In genomic region chr15:92637621-92638020, GRCh38 we compare ENCODE assay signal across 11 cellular contexts. TPM values are rescaled to one million over a fixed set of nuclear protein-coding genes. Genes with fewer than 3 reads are reported as not detected.
DNase-seq lines count a peak whose midpoint lies in the region; ATAC-seq and TF ChIP-seq lines count a peak whose summit lies in the region.
"Had no signal": no experiment of that assay in that cellular context is flagged by ENCODE, and none has a peak within 500 bp of the region (broad histone marks: within the 10 kb centered on the region; RNA-seq: fewer than 3 reads in every experiment).

No MANE protein-coding gene starts in this region.

- BruUV-seq in PC-9 (replicated peaks; lab: Mats Ljungman, UMichigan) = TSS peak; percentile 39

- H3K27me3 ChIP-seq in PC-9 (ENCODE audit: insufficient read depth, low read depth) (no peaks in the 10 kb centered on the region), skeletal muscle tissue (ENCODE audit: control insufficient read depth in 3 of 3, insufficient read depth in 3 of 3, low read length in 3 of 3) (no peaks in the 10 kb centered on the region)
- H3K27me3 ChIP-seq in naive thymus-derived CD4-positive, alpha-beta T cell (ENCODE audit: control insufficient read depth in 2 of 2, insufficient read depth in 2 of 2, low read length in 2 of 2) = no peaks in the 10 kb centered on the region
- H3K27me3 ChIP-seq: neutrophil, vagina had no signal

- DNase-seq in NCI-H1436 (lab: John Stamatoyannopoulos, UW) = peak; percentile 48
- DNase-seq in NCI-H1436 treated with DMSO at 0.1 percent for 48 hours (lab: John Stamatoyannopoulos, UW) = no peak
- no peak for DNase-seq in PC-9
- peak; percentile 33 for DNase-seq in left lobe of liver (ENCODE audit: low spot score)
- DNase-seq in naive thymus-derived CD4-positive, alpha-beta T cell = no peak
- no peak for DNase-seq in SHP77 treated with DMSO at 0.1 percent for 48 hours (lab: John Stamatoyannopoulos, UW)
- DNase-seq: activated CD4-positive, alpha-beta T cell treated with anti-CD3 and anti-CD28 coated beads, Interleukin-2, amount 10 ng/mL, durations not matched to agents 24 days and 14 days had no signal

- peaks cover 0 to 15% (median 7%) of the 10 kb centered on the region in 5 donors for H3K27me3 Mint-ChIP-seq in naive thymus-derived CD4-positive, alpha-beta T cell

- no peak for TF ChIP-seq CTCF in PC-9 (conservative IDR thresholded peaks at IDR 0.05)

- H2AFZ ChIP-seq in PC-9 = no peak overlapping the region

- CTCF ChIA-PET in PC-9 (lab: Charles Lee) = no interaction called here
- CTCF ChIA-PET in naive thymus-derived CD4-positive, alpha-beta T cell (lab: Charles Lee) = no interaction called here

- intact Hi-C loops in PC-9 (cut with micrococcal nuclease; ENCODE audit: unreplicated experiment) = loop anchor here (5.0 kb wide), 1 partner anchor 1970 kb away; no protein-coding TSS in a partner anchor
- intact Hi-C loops in naive thymus-derived CD4-positive, alpha-beta T cell (cut with micrococcal nuclease) = no loop called here

- H3K27ac ChIP-seq in PC-9 (peak overlapping the region; percentile 98), skeletal muscle tissue (ENCODE audit: low read depth, low read length) (peak overlapping the region; percentile 43)
- H3K27ac ChIP-seq in naive thymus-derived CD4-positive, alpha-beta T cell (ENCODE audit: low read depth, low read length) = no peak overlapping the region
- H3K27ac ChIP-seq: neutrophil, vagina had no signal

- H3K4me3 Mint-ChIP-seq in naive thymus-derived CD4-positive, alpha-beta T cell = no peak overlapping the region
- H3K4me3 Mint-ChIP-seq: activated CD4-positive, alpha-beta T cell treated with anti-CD3 and anti-CD28 coated beads, Interleukin-2, amount 10 ng/mL, durations not matched to agents 24 days and 14 days had no signal

- no peaks in the 10 kb centered on the region for H4K20me1 ChIP-seq in PC-9 (ENCODE audit: insufficient read depth)

- no peak for ATAC-seq in left lobe of liver
- no peak for ATAC-seq in naive thymus-derived CD4-positive, alpha-beta T cell
- ATAC-seq in GM18861 (IDR thresholded peaks at IDR 0.05; ENCODE audit: unreplicated experiment) = no peak

- peaks cover 65% of the 10 kb centered on the region for H3F3A ChIP-seq in PC-9 (ENCODE audit: insufficient read depth, low read depth)

- no peaks in the 10 kb centered on the region for H3K9me2 ChIP-seq in PC-9 (ENCODE audit: insufficient read depth)

- peak overlapping the region; percentile 47; the same call in 1 of the 2 replicates for H3K4me3 ChIP-seq in PC-9
- no peak overlapping the region for H3K4me3 ChIP-seq in skeletal muscle tissue (ENCODE audit: low read length in 3 of 3)
- H3K4me3 ChIP-seq in naive thymus-derived CD4-positive, alpha-beta T cell (ENCODE audit: low read length) = no peak overlapping the region
- H3K4me3 ChIP-seq: vagina had no signal

- peaks cover 100% of the 10 kb centered on the region for H3K79me2 ChIP-seq in PC-9 (ENCODE audit: low read depth)

- peaks cover 0 to 27% (median 13%) of the 10 kb centered on the region in 5 donors for H3K36me3 Mint-ChIP-seq in naive thymus-derived CD4-positive, alpha-beta T cell

- peaks cover 0 to 33% (median 6%) of the 10 kb centered on the region in 11 donors for H3K9me3 Mint-ChIP-seq in naive thymus-derived CD4-positive, alpha-beta T cell

- POLR2A ChIA-PET in PC-9 (lab: Charles Lee; ENCODE audit: unreplicated experiment) = interaction anchor here (0.5 kb wide), 1 partner anchor 1182 kb away, joined by 3 read pairs; no protein-coding TSS in a partner anchor
- POLR2A ChIA-PET in naive thymus-derived CD4-positive, alpha-beta T cell (lab: Charles Lee) = no interaction called here

- H3K4me1 ChIP-seq in PC-9 (replicated peaks; ENCODE audit: insufficient read depth) (peaks cover 69% of the 10 kb centered on the region), skeletal muscle tissue (ENCODE audit: control insufficient read depth in 3 of 3, insufficient read depth in 3 of 3, low read length in 3 of 3) (peaks cover 7 to 27% (median 24%) of the 10 kb centered on the region in 3 donors)
- no peaks in the 10 kb centered on the region for H3K4me1 ChIP-seq in naive thymus-derived CD4-positive, alpha-beta T cell (ENCODE audit: control insufficient read depth in 2 of 2, insufficient read depth in 2 of 2, low read length in 2 of 2)

- H3K9me3 ChIP-seq in PC-9 (ENCODE audit: insufficient read depth, low read depth) = peaks cover 15% of the 10 kb centered on the region
- peaks cover 0 to 5% (median 0%) of the 10 kb centered on the region in 3 donors for H3K9me3 ChIP-seq in skeletal muscle tissue (ENCODE audit: control insufficient read depth in 3 of 3, low read length in 3 of 3)
- no peaks in the 10 kb centered on the region for H3K9me3 ChIP-seq in naive thymus-derived CD4-positive, alpha-beta T cell (ENCODE audit: control insufficient read depth in 2 of 3, low read length in 3 of 3)
- H3K9me3 ChIP-seq: neutrophil, vagina had no signal

- no peak overlapping the region for H3K9ac ChIP-seq in skeletal muscle tissue (ENCODE audit: low read depth in 1 of 3, low read length in 3 of 3)

- H3K4me2 ChIP-seq in PC-9 = peak overlapping the region; percentile 79

- no peak overlapping the region for H3K27ac Mint-ChIP-seq in naive thymus-derived CD4-positive, alpha-beta T cell
- H3K27ac Mint-ChIP-seq: activated CD4-positive, alpha-beta T cell treated with anti-CD3 and anti-CD28 coated beads, Interleukin-2, amount 10 ng/mL, durations not matched to agents 24 days and 14 days had no signal

- H3K36me3 ChIP-seq in PC-9 (ENCODE audit: low read depth) (peaks cover 30% of the 10 kb centered on the region), skeletal muscle tissue (ENCODE audit: control insufficient read depth in 3 of 3, insufficient read depth in 3 of 3, low read length in 3 of 3) (no peaks in the 10 kb centered on the region)
- no peaks in the 10 kb centered on the region for H3K36me3 ChIP-seq in naive thymus-derived CD4-positive, alpha-beta T cell (ENCODE audit: control insufficient read depth in 2 of 3, insufficient read depth in 3 of 3, low read length in 3 of 3)
- H3K36me3 ChIP-seq: neutrophil, vagina had no signal

- H3K4me1 Mint-ChIP-seq in naive thymus-derived CD4-positive, alpha-beta T cell = peaks cover 0 to 14% (median 5%) of the 10 kb centered on the region in 7 donors

RNA-seq across cellular contexts. Expression of gene FAM174B, which starts 18.0 kb away (rescaled TPM):
- total RNA-seq in PC-9 (2021) (77.5 and 90.3 TPM in 2 replicates), left lobe of liver (4.3 TPM), skeletal muscle tissue (8.4 TPM)
- total RNA-seq in naive thymus-derived CD4-positive, alpha-beta T cell = 10 to 100 TPM in 2 of 5 experiments, 1 to 10 TPM in 3; 5.2 to 15.9 (median 6.7) TPM
- polyA plus RNA-seq in naive thymus-derived CD4-positive, alpha-beta T cell = 1 to 10 TPM; 3.5 to 7.1 TPM

Comparison
In these comparisons a context has a peak if more than half of its experiments do, and no peak if none do; other contexts are left out.
1. DNase-seq: peak in NCI-H1436 (single experiment) and left lobe of liver (single experiment); none in NCI-H1436 treated with DMSO at 0.1 percent for 48 hours (single experiment), PC-9 (0 of 2), naive thymus-derived CD4-positive, alpha-beta T cell (0 of 9) and SHP77 treated with DMSO at 0.1 percent for 48 hours (single experiment).